In genomic region chr17:48612456-48612853, GRCh38 we compare ENCODE assay signal across 9 cellular contexts. TPM values are rescaled to one million over a fixed set of nuclear protein-coding genes. Genes with fewer than 3 reads are reported as not detected.
DNase-seq lines count a peak whose midpoint lies in the region; ATAC-seq and TF ChIP-seq lines count a peak whose summit lies in the region.
"Had no signal": no experiment of that assay in that cellular context is flagged by ENCODE, and none has a peak within 500 bp of the region (broad histone marks: within the 10 kb centered on the region; RNA-seq: fewer than 3 reads in every experiment).

No MANE protein-coding gene starts in this region.

- H3K27ac Mint-ChIP-seq in endothelial cell (ENCODE audit: unreplicated experiment): peak overlapping the region; percentile 16

- H3K9me3 Mint-ChIP-seq in endothelial cell (ENCODE audit: unreplicated experiment): no peaks in the 10 kb centered on the region

- H3K36me3 ChIP-seq in OCI-LY7 (ENCODE audit: insufficient read depth, low read length): no peaks in the 10 kb centered on the region
- H3K36me3 ChIP-seq: BLaER1 had no signal

- H3K4me3 Mint-ChIP-seq in endothelial cell (ENCODE audit: unreplicated experiment): peak overlapping the region; percentile 85

- no peak for ATAC-seq in foreskin keratinocyte

- POLR2A ChIA-PET in OCI-LY7 (lab: Charles Lee): interaction anchor here (0.7 kb wide), 1 partner anchor 173 kb away, joined by 8 read pairs; no protein-coding TSS in a partner anchor

- no peaks in the 10 kb centered on the region for H3K9me2 ChIP-seq in OCI-LY7 (ENCODE audit: insufficient read depth, low read length)

- peaks cover 100% of the 10 kb centered on the region for H3K27me3 ChIP-seq in foreskin keratinocyte

- H2AFZ ChIP-seq in OCI-LY7 (ENCODE audit: low read length): peak overlapping the region; percentile 96

- H3K27me3 Mint-ChIP-seq in endothelial cell (ENCODE audit: unreplicated experiment): peaks cover 33% of the 10 kb centered on the region

- peak overlapping the region; percentile 73 for H3K4me2 ChIP-seq in OCI-LY7 (ENCODE audit: low read length)
- H3K4me2 ChIP-seq: BLaER1 had no signal

- H3K4me3 ChIP-seq in OCI-LY7 (ENCODE audit: low read depth, low read length, poor library complexity, severe bottlenecking): peak overlapping the region; percentile 72
- peak overlapping the region in 6 of 7 experiments; percentile 0 to 56 (median 46) for H3K4me3 ChIP-seq in skin epidermis
- H3K4me3 ChIP-seq: BLaER1 had no signal

- peaks cover 36% of the 10 kb centered on the region for H3K4me1 Mint-ChIP-seq in endothelial cell (ENCODE audit: unreplicated experiment)

- no peaks in the 10 kb centered on the region for H3K9me3 ChIP-seq in OCI-LY7 (ENCODE audit: low read length)

- no peaks in the 10 kb centered on the region for H3K36me3 Mint-ChIP-seq in endothelial cell (ENCODE audit: low read depth, unreplicated experiment)

- DNase-seq in NCI-H187 treated with DMSO at 0.1 percent for 48 hours (lab: John Stamatoyannopoulos, UW) (peak; percentile 64), NCI-H187 (lab: John Stamatoyannopoulos, UW) (no peak), OCI-LY7 (ENCODE audit: low spot score) (peak; percentile 13), endothelial cell (ENCODE audit: low spot score) (no peak), foreskin keratinocyte (no peak), superior temporal gyrus (ENCODE audit: extremely low spot score) (no peak)
- no peak for DNase-seq in effector CD4-positive, alpha-beta T cell

- intact Hi-C loops in OCI-LY7 (cut with micrococcal nuclease; ENCODE audit: unreplicated experiment): no loop called here

- H3K27ac ChIP-seq in OCI-LY7 (ENCODE audit: low read depth, low read length, poor library complexity, severe bottlenecking) (no peak overlapping the region), skin epidermis (peak overlapping the region in 5 of 21 experiments; percentile 33 to 95 (median 82)), foreskin keratinocyte (no peak overlapping the region)
- H3K27ac ChIP-seq: BLaER1 had no signal

- no peaks in the 10 kb centered on the region for H3K79me2 ChIP-seq in OCI-LY7 (ENCODE audit: insufficient read depth, low read depth, low read length)

- H3K4me1 ChIP-seq in OCI-LY7 (ENCODE audit: insufficient read depth, low read length, poor library complexity, severe bottlenecking): peaks cover 31% of the 10 kb centered on the region
- no peaks in the 10 kb centered on the region for H3K4me1 ChIP-seq in foreskin keratinocyte
- H3K4me1 ChIP-seq: BLaER1 had no signal

- CTCF ChIA-PET in OCI-LY7 (lab: Charles Lee; ENCODE audit: unreplicated experiment): no interaction called here

- BruUV-seq in OCI-LY7 (replicated peaks; lab: Mats Ljungman, UMichigan): no TSS peak

- no peaks in the 10 kb centered on the region for H4K20me1 ChIP-seq in OCI-LY7 (ENCODE audit: insufficient read depth, low read length)

- TF ChIP-seq CTCF in OCI-LY7 (conservative IDR thresholded peaks at IDR 0.05; ENCODE audit: low read length): no peak
- TF ChIP-seq CTCF in endothelial cell (IDR thresholded peaks at IDR 0.05; ENCODE audit: unreplicated experiment): no peak
- no peak for TF ChIP-seq CTCF in foreskin keratinocyte (conservative IDR thresholded peaks at IDR 0.05)

RNA-seq across cellular contexts. Expression of gene HOXB7, which starts 1.6 kb away (rescaled TPM):
- 6.3 and 9.2 TPM in 2 replicates for total RNA-seq in OCI-LY7 (2014; rRNA removed; shearing (Covaris generic))
- total RNA-seq in OCI-LY7 (2022): 16.3 and 17.0 TPM in 2 replicates
- total RNA-seq in endothelial cell (ENCODE audit: unreplicated experiment): 3.6 TPM
- 0.28 and 0.54 TPM in 2 replicates for total RNA-seq in foreskin keratinocyte
- 0.37 and 0.81 TPM in 2 replicates for polyA plus RNA-seq in foreskin keratinocyte

RNA-seq across cellular contexts. Expression of gene HOXB8, which starts 2.6 kb away (rescaled TPM):
- total RNA-seq in OCI-LY7 (2014; rRNA removed; shearing (Covaris generic)): not detected in 2 replicates
- total RNA-seq in OCI-LY7 (2022): not detected in 2 replicates
- total RNA-seq in endothelial cell (ENCODE audit: unreplicated experiment): 0.15 TPM
- total RNA-seq in foreskin keratinocyte: not detected in 2 replicates
- polyA plus RNA-seq in foreskin keratinocyte: not detected in 2 replicates

RNA-seq across cellular contexts. Expression of gene HOXB6, which starts 7.7 kb away (rescaled TPM):
- 0.41 TPM in 1 of 2 replicates, not detected in the other for total RNA-seq in OCI-LY7 (2014; rRNA removed; shearing (Covaris generic))
- not detected in 2 replicates for total RNA-seq in OCI-LY7 (2022)
- 1.9 TPM for total RNA-seq in endothelial cell (ENCODE audit: unreplicated experiment)
- total RNA-seq in foreskin keratinocyte: not detected in 2 replicates
- not detected in 2 replicates for polyA plus RNA-seq in foreskin keratinocyte

RNA-seq across cellular contexts. Expression of gene HOXB9, which starts 13.7 kb away (rescaled TPM):
- not detected in 2 replicates for total RNA-seq in OCI-LY7 (2014; rRNA removed; shearing (Covaris generic))
- total RNA-seq in OCI-LY7 (2022) (not detected in 2 replicates), endothelial cell (ENCODE audit: unreplicated experiment) (0.49 TPM), foreskin keratinocyte (not detected in 2 replicates)
- not detected in 2 replicates for polyA plus RNA-seq in foreskin keratinocyte

RNA-seq across cellular contexts. Expression of gene HOXB5, which starts 18.9 kb away (rescaled TPM):
- total RNA-seq in OCI-LY7 (2014; rRNA removed; shearing (Covaris generic)): not detected in 2 replicates
- total RNA-seq in OCI-LY7 (2022) (not detected in 2 replicates), endothelial cell (ENCODE audit: unreplicated experiment) (0.59 TPM), foreskin keratinocyte (not detected in 2 replicates)
- polyA plus RNA-seq in foreskin keratinocyte: not detected in 2 replicates

Comparison
In these comparisons a context has a peak if more than half of its experiments do, and no peak if none do; other contexts are left out.
1. DNase-seq: peak in NCI-H187 treated with DMSO at 0.1 percent for 48 hours (single experiment) and OCI-LY7 (single experiment); none in NCI-H187 (0 of 2), endothelial cell (single experiment), foreskin keratinocyte (0 of 2), superior temporal gyrus (single experiment) and effector CD4-positive, alpha-beta T cell (single experiment).